35 cellular contexts compared by ENCODE assay signal in genomic region chr3:24472358-24472757, GRCh38. TPM values are rescaled to one million over a fixed set of nuclear protein-coding genes. Genes with fewer than 3 reads are reported as not detected.
DNase-seq lines count a peak whose midpoint lies in the region; ATAC-seq, FAIRE-seq and TF ChIP-seq lines count a peak whose summit lies in the region.
"Had no signal": no experiment of that assay in that cellular context is flagged by ENCODE, and none has a peak within 500 bp of the region (broad histone marks: within the 10 kb centered on the region; RNA-seq: fewer than 3 reads in every experiment).

No MANE protein-coding gene starts in this region.

- peak; percentile 86 for FAIRE-seq in RCC 7860 (lab: Jason Lieb, UNC)
- FAIRE-seq: A549, D721Med, H1, HepG2 had no signal

- no peak overlapping the region for H3K4me3 ChIP-seq in epithelial cell of proximal tubule (ENCODE audit: low read depth, low read length)
- H3K4me3 ChIP-seq: A549, esophagus squamous epithelium, gastrocnemius medialis, spleen, uterus had no signal

- ATAC-seq in GM18858 (IDR thresholded peaks at IDR 0.05; ENCODE audit: unreplicated experiment) (no peak), GM19395 (IDR thresholded peaks at IDR 0.05; ENCODE audit: unreplicated experiment) (no peak)
- no peak for ATAC-seq in activated naive CD8-positive, alpha-beta T cell treated with anti-CD3 and anti-CD28 coated beads, Interleukin-2, amount 50 U/mL, for 24 hours
- ATAC-seq: A549; activated CD8-positive, alpha-beta memory T cell treated with anti-CD3 and anti-CD28 coated beads, Interleukin-2, amount 10 ng/mL, durations not matched to agents 7 days and 5 days; effector memory CD8-positive, alpha-beta T cell; gastrocnemius medialis; HepG2; left ventricle myocardium superior; right cardiac atrium had no signal

- H3K36me3 Mint-ChIP-seq in activated naive CD8-positive, alpha-beta T cell treated with anti-CD3 and anti-CD28 coated beads, Interleukin-2, amount 50 U/mL, for 24 hours (ENCODE audit: low read depth) = no peaks in the 10 kb centered on the region
- H3K36me3 Mint-ChIP-seq: activated CD8-positive, alpha-beta memory T cell treated with anti-CD3 and anti-CD28 coated beads, Interleukin-2, amount 10 ng/mL, durations not matched to agents 7 days and 5 days had no signal

- H3K27ac Mint-ChIP-seq in activated naive CD8-positive, alpha-beta T cell treated with anti-CD3 and anti-CD28 coated beads, Interleukin-2, amount 50 U/mL, for 24 hours = no peak overlapping the region
- H3K27ac Mint-ChIP-seq: activated B cell treated with CpG ODN at 0.5 μM for 24 hours; activated CD8-positive, alpha-beta memory T cell treated with anti-CD3 and anti-CD28 coated beads, Interleukin-2, amount 10 ng/mL, durations not matched to agents 7 days and 5 days; CD4-positive, alpha-beta T cell; effector memory CD8-positive, alpha-beta T cell; stimulated activated naive CD8-positive, alpha-beta T cell treated with anti-CD3 and anti-CD28 coated beads, Interleukin-15, Interleukin-2, amounts not matched to agents 100 ng/mL and 50 ng/mL, for 24 hours had no signal

- TF ChIP-seq CTCF in epithelial cell of proximal tubule (conservative IDR thresholded peaks at IDR 0.05; ENCODE audit: low read depth, low read length) = no peak

- no peak for TF ChIP-seq POLR2A in erythroblast (IDR thresholded peaks at IDR 0.05; ENCODE audit: low read length)

- no peak overlapping the region for H3K4me3 Mint-ChIP-seq in activated naive CD8-positive, alpha-beta T cell treated with anti-CD3 and anti-CD28 coated beads, Interleukin-2, amount 50 U/mL, for 24 hours
- H3K4me3 Mint-ChIP-seq: activated B cell treated with CpG ODN at 0.5 μM for 24 hours; activated CD8-positive, alpha-beta memory T cell treated with anti-CD3 and anti-CD28 coated beads, Interleukin-2, amount 10 ng/mL, durations not matched to agents 7 days and 5 days; CD4-positive, alpha-beta T cell; central memory CD8-positive, alpha-beta T cell; effector memory CD8-positive, alpha-beta T cell; stimulated activated naive CD8-positive, alpha-beta T cell treated with anti-CD3 and anti-CD28 coated beads, Interleukin-15, Interleukin-2, amounts not matched to agents 100 ng/mL and 50 ng/mL, for 24 hours had no signal

- H3K27me3 Mint-ChIP-seq in activated naive CD8-positive, alpha-beta T cell treated with anti-CD3 and anti-CD28 coated beads, Interleukin-2, amount 50 U/mL, for 24 hours = no peaks in the 10 kb centered on the region
- H3K27me3 Mint-ChIP-seq: activated CD8-positive, alpha-beta memory T cell treated with anti-CD3 and anti-CD28 coated beads, Interleukin-2, amount 10 ng/mL, durations not matched to agents 7 days and 5 days; CD4-positive, alpha-beta T cell; central memory CD8-positive, alpha-beta T cell; effector memory CD8-positive, alpha-beta T cell; stimulated activated naive CD8-positive, alpha-beta T cell treated with anti-CD3 and anti-CD28 coated beads, Interleukin-15, Interleukin-2, amounts not matched to agents 100 ng/mL and 50 ng/mL, for 24 hours had no signal

- H3K9me3 Mint-ChIP-seq in activated naive CD8-positive, alpha-beta T cell treated with anti-CD3 and anti-CD28 coated beads, Interleukin-2, amount 50 U/mL, for 24 hours = no peaks in the 10 kb centered on the region
- H3K9me3 Mint-ChIP-seq: CD4-positive, alpha-beta T cell; stimulated activated naive CD8-positive, alpha-beta T cell treated with anti-CD3 and anti-CD28 coated beads, Interleukin-15, Interleukin-2, amounts not matched to agents 100 ng/mL and 50 ng/mL, for 24 hours had no signal

- H3K4me1 Mint-ChIP-seq in activated naive CD8-positive, alpha-beta T cell treated with anti-CD3 and anti-CD28 coated beads, Interleukin-2, amount 50 U/mL, for 24 hours = no peaks in the 10 kb centered on the region
- H3K4me1 Mint-ChIP-seq: activated B cell treated with CpG ODN at 0.5 μM for 24 hours; activated CD8-positive, alpha-beta memory T cell treated with anti-CD3 and anti-CD28 coated beads, Interleukin-2, amount 10 ng/mL, durations not matched to agents 7 days and 5 days; central memory CD8-positive, alpha-beta T cell had no signal

- peak; percentile 70 for DNase-seq in ELF-1 (ENCODE audit: low read depth, low spot score)
- peak; percentile 60 for DNase-seq in RCC 7860 (ENCODE audit: low spot score)
- peak; percentile 88 for DNase-seq in epithelial cell of proximal tubule (ENCODE audit: low read depth)
- DNase-seq in kidney glomerular epithelial cell (lab: John Stamatoyannopoulos, UW) = peak; percentile 60
- DNase-seq in activated naive CD8-positive, alpha-beta T cell treated with anti-CD3 and anti-CD28 coated beads, Interleukin-2, amount 50 U/mL, for 24 hours = no peak
- DNase-seq in erythroblast (lab: John Stamatoyannopoulos, UW) = no peak
- DNase-seq: activated B cell treated with CpG ODN at 0.5 μM for 24 hours; activated CD4-positive, alpha-beta T cell treated with anti-CD3 and anti-CD28 coated beads, Interleukin-2, amount 50 U/mL, for 1 hour; activated CD8-positive, alpha-beta memory T cell treated with anti-CD3 and anti-CD28 coated beads, Interleukin-2, amount 10 ng/mL, durations not matched to agents 7 days and 5 days; activated gamma-delta T cell treated with Interleukin-2 at 50 U/mL for 16 hours; activated T-cell treated with anti-CD3 and anti-CD28 coated beads, Interleukin-2, amount 50 U/mL, for 48 hours; CD4-positive, alpha-beta T cell; effector memory CD8-positive, alpha-beta T cell; esophagus squamous epithelium; gastrocnemius medialis; hippocampal formation; Karpas-422; left ventricle myocardium superior; NCI-H146; NCI-H2107; NCI-H446; NCI-H774; right cardiac atrium; spleen; stimulated activated CD4-positive, alpha-beta T cell treated with anti-CD3 and anti-CD28 coated beads, Interleukin-2, amount 100 ng/mL, for 24 hours; stimulated activated CD8-positive, alpha-beta memory T cell treated with anti-CD3 and anti-CD28 coated beads, Interleukin-4, amount 100 ng/mL, for 48 hours; uterus had no signal

RNA-seq across cellular contexts. Expression of gene THRB, which starts 22.3 kb away (rescaled TPM):
- total RNA-seq in epithelial cell of proximal tubule = 2.1 and 11.8 TPM in 2 replicates
- total RNA-seq: activated CD8-positive, alpha-beta memory T cell treated with anti-CD3 and anti-CD28 coated beads, Interleukin-2, amount 10 ng/mL, durations not matched to agents 7 days and 5 days; CD4-positive, alpha-beta T cell had no signal

Comparison
In these comparisons a context has a peak if more than half of its experiments do, and no peak if none do; other contexts are left out.
1. DNase-seq: peak in ELF-1 (single experiment), RCC 7860 (single experiment), epithelial cell of proximal tubule (single experiment) and kidney glomerular epithelial cell (single experiment); none in activated naive CD8-positive, alpha-beta T cell treated with anti-CD3 and anti-CD28 coated beads, Interleukin-2, amount 50 U/mL, for 24 hours (single experiment) and erythroblast (0 of 2).